In the genomic region with DNA sequence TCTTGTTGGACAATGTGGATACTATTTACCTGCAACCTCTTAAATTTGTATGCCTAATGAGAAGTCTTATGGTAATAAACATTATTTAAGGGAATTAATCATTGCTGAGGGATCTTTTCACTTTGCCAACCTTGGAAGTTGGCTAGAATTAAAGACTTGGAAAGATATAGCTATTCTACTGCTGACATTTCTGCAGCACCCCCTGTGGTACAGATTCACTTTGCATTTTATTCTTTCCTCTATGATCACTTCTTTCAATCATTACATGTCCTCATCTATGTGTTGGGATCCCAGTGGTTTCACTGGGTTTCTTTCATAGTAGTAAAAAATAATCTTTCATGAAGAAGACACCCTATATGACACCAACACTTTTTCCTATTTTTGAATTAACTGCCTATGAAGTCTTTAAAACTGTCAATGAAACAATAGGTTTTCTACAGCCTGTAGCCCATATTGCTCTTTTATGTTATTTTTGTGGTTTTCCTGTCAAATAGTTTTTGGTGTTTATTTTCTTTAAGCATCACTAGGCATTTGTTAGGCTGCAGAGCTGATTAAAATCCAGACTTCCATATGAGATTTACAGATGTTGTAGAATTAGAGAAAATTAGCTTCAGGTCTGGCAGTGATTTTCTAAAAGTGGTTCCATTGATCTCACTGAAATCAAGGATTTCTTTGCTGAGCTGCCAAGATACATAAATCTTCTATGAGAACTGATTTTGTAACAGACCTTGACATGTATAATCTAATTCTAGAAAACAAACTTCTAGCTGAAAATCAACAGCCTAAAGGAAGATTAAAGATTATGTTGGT, we compare ENCODE assay signal across 16 cellular contexts.
DNase-seq lines count a peak whose midpoint lies in the region; ATAC-seq and TF ChIP-seq lines count a peak whose summit lies in the region.
"Had no signal": no experiment of that assay in that cellular context is flagged by ENCODE, and none has a peak within 500 bp of the region (broad histone marks: within the 10 kb centered on the region; RNA-seq: fewer than 3 reads in every experiment).

No MANE protein-coding gene starts in this region.

- H3K27me3 ChIP-seq in mammary epithelial cell (ENCODE audit: insufficient read depth, low read length) (no peaks in the 10 kb centered on the region), adrenal gland (no peaks in the 10 kb centered on the region), esophagus muscularis mucosa (no peaks in the 10 kb centered on the region)
- H3K27me3 ChIP-seq: suprapubic skin had no signal

- H3K9me3 Mint-ChIP-seq in MCF 10A (ENCODE audit: unreplicated experiment) = no peaks in the 10 kb centered on the region

- DNase-seq in MCF 10A (ENCODE audit: unreplicated experiment) (no peak), mammary epithelial cell (no peak), adrenal gland (no peak), fibroblast of villous mesenchyme (ENCODE audit: low read depth) (no peak), NCI-H510A (lab: John Stamatoyannopoulos, UW) (no peak), esophagus muscularis mucosa (ENCODE audit: extremely low spot score) (no peak)
- DNase-seq: activated CD4-positive, alpha-beta T cell treated with anti-CD3 and anti-CD28 coated beads for 36 hours; NCI-H1048; NCI-H774; T-helper 2 cell had no signal

- dilution Hi-C loops in mammary epithelial cell (cut with HindIII; ENCODE audit: low sequenced_read_pairs) = no loop called here

- in situ Hi-C loops in mammary epithelial cell (cut with MboI; ENCODE audit: low sequenced_read_pairs in 2 of 2) = no loop called here

- POLR2A ChIA-PET in MCF 10A (lab: Yijun Ruan, JAX) = no interaction called here

- H3K4me3 Mint-ChIP-seq in MCF 10A (ENCODE audit: unreplicated experiment) = no peak overlapping the region
- H3K4me3 Mint-ChIP-seq: activated CD4-positive, alpha-beta T cell treated with anti-CD3 and anti-CD28 coated beads for 36 hours; activated naive CD8-positive, alpha-beta T cell; central memory CD8-positive, alpha-beta T cell had no signal

- H4K20me1 ChIP-seq in mammary epithelial cell (ENCODE audit: insufficient read depth, low read length) = no peaks in the 10 kb centered on the region

- H3K4me1 ChIP-seq in mammary epithelial cell (ENCODE audit: insufficient read depth, low read length) (no peaks in the 10 kb centered on the region), adrenal gland (replicated peaks in 1 of 2) (peaks cover 8 to 44% of the 10 kb centered on the region in 2 donors), esophagus muscularis mucosa (no peaks in the 10 kb centered on the region)
- H3K4me1 ChIP-seq: suprapubic skin had no signal

- no peak overlapping the region for H2AFZ ChIP-seq in mammary epithelial cell (ENCODE audit: low read depth, low read length)

- H3K9me3 ChIP-seq in mammary epithelial cell (replicated peaks; ENCODE audit: insufficient read depth, low read length) (no peaks in the 10 kb centered on the region), adrenal gland (replicated peaks in 1 of 3) (no peaks in the 10 kb centered on the region), esophagus muscularis mucosa (no peaks in the 10 kb centered on the region)
- H3K9me3 ChIP-seq: suprapubic skin had no signal

- H3K79me2 ChIP-seq in mammary epithelial cell (ENCODE audit: insufficient read depth, low read length) = no peaks in the 10 kb centered on the region

- no peak overlapping the region for H3K4me2 ChIP-seq in mammary epithelial cell (ENCODE audit: insufficient read depth, low read depth, low read length)

- H3K36me3 ChIP-seq in mammary epithelial cell (ENCODE audit: insufficient read depth, low read length) (no peaks in the 10 kb centered on the region), adrenal gland (replicated peaks in 1 of 2) (no peaks in the 10 kb centered on the region), esophagus muscularis mucosa (no peaks in the 10 kb centered on the region)
- H3K36me3 ChIP-seq: suprapubic skin had no signal

- ATAC-seq in HG03354 (IDR thresholded peaks at IDR 0.05; ENCODE audit: poor library complexity, severe bottlenecking, unreplicated experiment) (no peak), HG02763 (IDR thresholded peaks at IDR 0.05; ENCODE audit: unreplicated experiment) (no peak)
- ATAC-seq: activated CD4-positive, alpha-beta T cell treated with anti-CD3 and anti-CD28 coated beads for 36 hours; left lobe of liver had no signal

- CTCF ChIA-PET in MCF 10A (lab: Yijun Ruan, JAX) = interaction anchor here (0.6 to 1.0 kb wide), 5 partner anchors 20 to 507 kb away, joined by 3 to 4 read pairs (median 3); no protein-coding TSS in a partner anchor
- CTCF ChIA-PET in mammary epithelial cell (lab: Charles Lee; ENCODE audit: low non-redundant PET) = no interaction called here

- H3K4me1 Mint-ChIP-seq in MCF 10A (ENCODE audit: insufficient read depth, unreplicated experiment) = no peaks in the 10 kb centered on the region
- H3K4me1 Mint-ChIP-seq: activated CD4-positive, alpha-beta T cell treated with anti-CD3 and anti-CD28 coated beads for 36 hours; central memory CD8-positive, alpha-beta T cell had no signal

- BruUV-seq in MCF 10A (replicated peaks; lab: Mats Ljungman, UMichigan) = no TSS peak
- BruUV-seq in mammary epithelial cell (replicated peaks; lab: Mats Ljungman, UMichigan) = no TSS peak

- TF ChIP-seq CTCF in MCF 10A (IDR thresholded peaks at IDR 0.05; ENCODE audit: unreplicated experiment) (peak; percentile 17), mammary epithelial cell (conservative IDR thresholded peaks at IDR 0.05 in 1 of 2, IDR thresholded peaks at IDR 0.05 in 1 of 2; ENCODE audit: extremely low read depth in 1 of 2, insufficient read depth in 1 of 2, low read depth in 1 of 2, low read length in 2 of 2) (peak in 1 of 2 donors; percentile 9), adrenal gland (IDR thresholded peaks at IDR 0.05) (peak in 2 of 6 experiments; percentile 8 to 14), fibroblast of villous mesenchyme (IDR thresholded peaks at IDR 0.05; ENCODE audit: insufficient read depth, low read depth, low read length) (peak; percentile 32), esophagus muscularis mucosa (IDR thresholded peaks at IDR 0.05) (no peak)

- no peak overlapping the region for H3K4me3 ChIP-seq in mammary epithelial cell (replicated peaks in 1 of 3; ENCODE audit: insufficient read depth in 1 of 3, low read depth in 2 of 3, low read length in 3 of 3)
- H3K4me3 ChIP-seq in adrenal gland = no peak overlapping the region
- H3K4me3 ChIP-seq in fibroblast of villous mesenchyme (ENCODE audit: low read depth, low read length) = no peak overlapping the region
- H3K4me3 ChIP-seq in esophagus muscularis mucosa = no peak overlapping the region
- H3K4me3 ChIP-seq: suprapubic skin had no signal

- no peaks in the 10 kb centered on the region for H3K27me3 Mint-ChIP-seq in MCF 10A (ENCODE audit: insufficient read depth, unreplicated experiment)
- H3K27me3 Mint-ChIP-seq: activated CD4-positive, alpha-beta T cell treated with anti-CD3 and anti-CD28 coated beads for 36 hours; activated naive CD8-positive, alpha-beta T cell; central memory CD8-positive, alpha-beta T cell had no signal

- TF ChIP-seq POLR2A in adrenal gland (IDR thresholded peaks at IDR 0.05) (no peak), esophagus muscularis mucosa (IDR thresholded peaks at IDR 0.05; ENCODE audit: low read depth) (no peak)

- H3K27ac Mint-ChIP-seq in MCF 10A (ENCODE audit: low read depth, unreplicated experiment) = no peak overlapping the region
- H3K27ac Mint-ChIP-seq: activated CD4-positive, alpha-beta T cell treated with anti-CD3 and anti-CD28 coated beads for 36 hours; activated naive CD8-positive, alpha-beta T cell had no signal

- no peak for TF ChIP-seq EP300 in esophagus muscularis mucosa (IDR thresholded peaks at IDR 0.05)

- H3K27ac ChIP-seq in mammary epithelial cell (ENCODE audit: insufficient read depth, low read depth, low read length) = no peak overlapping the region
- peak overlapping the region in 3 of 5 donors; percentile 30 to 72 (median 42) for H3K27ac ChIP-seq in adrenal gland
- no peak overlapping the region for H3K27ac ChIP-seq in esophagus muscularis mucosa (replicated peaks in 1 of 4)
- H3K27ac ChIP-seq: suprapubic skin had no signal

- H3K9ac ChIP-seq in mammary epithelial cell (ENCODE audit: insufficient read depth, low read length) = no peak overlapping the region

- H3K36me3 Mint-ChIP-seq in MCF 10A (ENCODE audit: insufficient read depth, unreplicated experiment) = peaks cover 2% of the 10 kb centered on the region
- H3K36me3 Mint-ChIP-seq: activated naive CD8-positive, alpha-beta T cell had no signal

- intact Hi-C loops in MCF 10A (cut with micrococcal nuclease) (no loop called here), mammary epithelial cell (cut with micrococcal nuclease) (no loop called here), adrenal gland (cut with DNase I) (no loop called here), esophagus muscularis mucosa (cut with DNase I) (no loop called here)

Comparison
In these comparisons a context has a peak if more than half of its experiments do, and no peak if none do; other contexts are left out.
1. CTCF ChIP-seq: peak in MCF 10A (single experiment) and fibroblast of villous mesenchyme (single experiment); none in esophagus muscularis mucosa (0 of 3).
2. H3K27ac ChIP-seq: peak in adrenal gland (3 of 5); none in mammary epithelial cell (single experiment) and esophagus muscularis mucosa (0 of 4).